ENCODE assay signal across 8 cellular contexts in genomic region chr20:32742322-32743236, GRCh38. TPM values are rescaled to one million over a fixed set of nuclear protein-coding genes. Genes with fewer than 3 reads are reported as not detected.
A peak's percentile ranks its signal among the peaks of the same experiment; 100 is the strongest.
DNase-seq lines count a peak whose midpoint lies in the region; ATAC-seq and TF ChIP-seq lines count a peak whose summit lies in the region.

No MANE protein-coding gene starts in this region.

- DNase-seq in NCI-H82 (lab: John Stamatoyannopoulos, UW) (peak; percentile 18), NCI-H82 treated with DMSO at 0.1 percent for 48 hours (lab: John Stamatoyannopoulos, UW; ENCODE audit: unreplicated experiment) (no peak), WERI-Rb-1 (no peak), GOT3 (lab: John Stamatoyannopoulos, UW) (no peak), LoVo (ENCODE audit: low spot score) (no peak)

- H3K27me3 ChIP-seq in WERI-Rb-1 (ENCODE audit: insufficient read depth, low read depth, severe bottlenecking) (no peaks in the 10 kb centered on the region), neutrophil (no peaks in the 10 kb centered on the region)

- H3K27ac ChIP-seq in WERI-Rb-1 = peak overlapping the region; percentile 31
- peak overlapping the region; percentile 60 for H3K27ac ChIP-seq in neutrophil

- TF ChIP-seq CTCF in WERI-Rb-1 (IDR thresholded peaks at IDR 0.05; ENCODE audit: low read depth, low read length) (no peak), neutrophil (IDR thresholded peaks at IDR 0.05) (no peak)

- H3K9me3 ChIP-seq in WERI-Rb-1 (ENCODE audit: severe bottlenecking) (no peaks in the 10 kb centered on the region), neutrophil (no peaks in the 10 kb centered on the region)

- H3K4me1 ChIP-seq in neutrophil (ENCODE audit: control insufficient read depth in 1 of 2, insufficient read depth in 1 of 2, low read depth in 1 of 2, low read length in 1 of 2) = peaks cover 17 to 20% of the 10 kb centered on the region in 2 experiments

- H3K36me3 ChIP-seq in WERI-Rb-1 (no peaks in the 10 kb centered on the region), neutrophil (no peaks in the 10 kb centered on the region)

- ATAC-seq in esophagus mucosa (peak; percentile 22), GM21447 (IDR thresholded peaks at IDR 0.05; ENCODE audit: unreplicated experiment) (no peak)

- peak overlapping the region; percentile 49 for H3K4me3 ChIP-seq in WERI-Rb-1 (ENCODE audit: low read depth, low read length)
- H3K4me3 ChIP-seq in neutrophil (ENCODE audit: low read depth in 1 of 2, low read length in 1 of 2) = peak overlapping the region; percentile 65 to 73

RNA-seq across cellular contexts. Expression of gene COMMD7, which starts 0.7 kb away (rescaled TPM):
- total RNA-seq in esophagus mucosa = 16.1 TPM

RNA-seq across cellular contexts. Expression of gene DNMT3B, which starts 19.6 kb away (rescaled TPM):
- 0.84 TPM for total RNA-seq in esophagus mucosa
